Comparison of ENCODE assay signal across 9 cellular contexts in the genomic region with DNA sequence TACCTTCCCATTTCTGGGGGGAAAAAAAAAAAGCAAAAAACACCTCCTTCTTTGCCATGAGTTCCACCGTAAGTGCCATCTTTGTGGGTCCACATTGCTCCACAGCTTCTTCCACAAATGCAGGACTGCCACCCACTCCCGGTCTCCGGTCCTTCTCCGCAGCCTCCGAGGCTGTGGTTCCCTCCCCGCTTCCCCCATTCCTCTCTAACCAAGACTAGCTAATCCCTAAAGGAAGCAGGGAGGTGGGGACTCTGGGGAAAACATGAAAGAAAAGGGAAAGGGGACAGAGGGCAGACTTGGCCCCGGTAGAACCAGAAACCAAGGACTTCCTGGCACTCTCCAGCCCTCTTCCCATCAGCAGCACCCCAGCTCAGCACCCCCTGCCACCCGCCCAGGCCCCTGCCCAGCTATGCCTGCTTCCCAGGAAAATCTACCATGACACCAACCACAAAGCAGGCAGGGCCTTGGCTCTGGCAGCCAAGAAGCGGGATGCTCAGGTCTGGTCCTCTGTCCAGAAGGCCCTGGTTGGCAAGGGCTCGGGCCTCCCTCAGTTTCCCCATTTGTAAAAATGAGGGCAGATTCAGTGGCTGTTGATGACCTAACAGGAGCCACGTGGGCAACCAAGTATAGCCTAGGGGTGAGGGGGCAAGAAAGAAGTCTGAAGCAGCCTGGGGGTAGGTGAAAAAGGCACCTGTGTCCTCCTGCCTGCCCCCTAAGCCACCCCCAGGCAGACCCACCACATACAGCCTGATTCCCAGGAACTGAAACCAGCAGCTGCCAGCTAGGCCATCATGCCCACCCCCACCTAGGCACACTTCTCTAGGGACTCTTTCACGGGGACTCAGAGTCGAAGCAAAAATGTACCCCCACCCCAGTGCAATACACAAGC. TPM values are rescaled to one million over a fixed set of nuclear protein-coding genes. Genes with fewer than 3 reads are reported as not detected.
A peak's percentile ranks its signal among the peaks of the same experiment; 100 is the strongest.
DNase-seq lines count a peak whose midpoint lies in the region; ATAC-seq lines count a peak whose summit lies in the region.
"Had no signal": no experiment of that assay in that cellular context is flagged by ENCODE, and none has a peak within 500 bp of the region (broad histone marks: within the 10 kb centered on the region; RNA-seq: fewer than 3 reads in every experiment).

No MANE protein-coding gene starts in this region.

- H3K4me3 ChIP-seq in adipocyte (ENCODE audit: low read length) = no peak overlapping the region
- peak overlapping the region; percentile 84 for H3K4me3 ChIP-seq in rectal smooth muscle tissue (ENCODE audit: low read length)

- H3K9ac ChIP-seq in adipocyte (ENCODE audit: low read length) = no peak overlapping the region
- H3K9ac ChIP-seq in rectal smooth muscle tissue (ENCODE audit: low read length) = no peak overlapping the region

- H3K9me3 Mint-ChIP-seq in activated naive CD8-positive, alpha-beta T cell treated with anti-CD3 and anti-CD28 coated beads for 36 hours = no peaks in the 10 kb centered on the region

- DNase-seq in D341Med (ENCODE audit: low spot score) (peak; percentile 63), adipocyte (ENCODE audit: low read depth) (peak; percentile 54), hepatic stellate cell (ENCODE audit: low spot score) (peak; percentile 69), HUDEP-2 (lab: John Stamatoyannopoulos, UW; ENCODE audit: unreplicated experiment in 76 of 76) (no peak), AG08395 (ENCODE audit: low spot score) (no peak)
- no peak for DNase-seq in activated naive CD8-positive, alpha-beta T cell treated with anti-CD3 and anti-CD28 coated beads for 36 hours
- DNase-seq: NCI-H2171 treated with DMSO at 0.1 percent for 48 hours had no signal

- H3K36me3 ChIP-seq in adipocyte (ENCODE audit: control insufficient read depth, insufficient read depth, low read length, severe bottlenecking) (no peaks in the 10 kb centered on the region), rectal smooth muscle tissue (ENCODE audit: control insufficient read depth, insufficient read depth, low read length) (peaks cover 4% of the 10 kb centered on the region)

- peaks cover 17% of the 10 kb centered on the region for H3K4me1 Mint-ChIP-seq in activated naive CD8-positive, alpha-beta T cell treated with anti-CD3 and anti-CD28 coated beads for 36 hours

- H3K27me3 Mint-ChIP-seq in activated naive CD8-positive, alpha-beta T cell treated with anti-CD3 and anti-CD28 coated beads for 36 hours = peaks cover 44% of the 10 kb centered on the region

- H3K27ac ChIP-seq in rectal smooth muscle tissue (ENCODE audit: low read depth, low read length) = no peak overlapping the region

- no peak overlapping the region for H3K27ac Mint-ChIP-seq in activated naive CD8-positive, alpha-beta T cell treated with anti-CD3 and anti-CD28 coated beads for 36 hours

- H3K4me3 Mint-ChIP-seq in activated naive CD8-positive, alpha-beta T cell treated with anti-CD3 and anti-CD28 coated beads for 36 hours = no peak overlapping the region

- no peaks in the 10 kb centered on the region for H3K9me3 ChIP-seq in adipocyte (ENCODE audit: control insufficient read depth, low read length)

- no peaks in the 10 kb centered on the region for H3K36me3 Mint-ChIP-seq in activated naive CD8-positive, alpha-beta T cell treated with anti-CD3 and anti-CD28 coated beads for 36 hours

- H3K4me1 ChIP-seq in adipocyte (ENCODE audit: control insufficient read depth, insufficient read depth, low read length) (peaks cover 32% of the 10 kb centered on the region), rectal smooth muscle tissue (ENCODE audit: control insufficient read depth, insufficient read depth, low read length) (no peaks in the 10 kb centered on the region)

- no peak for ATAC-seq in HG03196 (IDR thresholded peaks at IDR 0.05; ENCODE audit: unreplicated experiment)

- H3K27me3 ChIP-seq in adipocyte (replicated peaks; ENCODE audit: control insufficient read depth, insufficient read depth, low read length) (no peaks in the 10 kb centered on the region), rectal smooth muscle tissue (ENCODE audit: control insufficient read depth, insufficient read depth, low read length) (no peaks in the 10 kb centered on the region)

RNA-seq across cellular contexts. Expression of gene EPHA2, which starts 2.5 kb away (rescaled TPM):
- total RNA-seq in activated naive CD8-positive, alpha-beta T cell treated with anti-CD3 and anti-CD28 coated beads for 36 hours = under 1 TPM in 1 of 2 experiments, not detected in 1; 0.08 TPM

RNA-seq across cellular contexts. Expression of gene ARHGEF19, which starts 59.1 kb away (rescaled TPM):
- 1 to 10 TPM; 4.4 to 4.5 TPM for total RNA-seq in activated naive CD8-positive, alpha-beta T cell treated with anti-CD3 and anti-CD28 coated beads for 36 hours

Comparison
In these comparisons a context has a peak if more than half of its experiments do, and no peak if none do; other contexts are left out.
1. DNase-seq: peak in D341Med (single experiment), adipocyte (single experiment) and hepatic stellate cell (single experiment); none in activated naive CD8-positive, alpha-beta T cell treated with anti-CD3 and anti-CD28 coated beads for 36 hours (single experiment), HUDEP-2 (0 of 76) and AG08395 (single experiment).